ENCODE assay signal across 23 cellular contexts in genomic region chr5:61402970-61403369, GRCh38.
A peak's percentile ranks its signal among the peaks of the same experiment; 100 is the strongest.
DNase-seq lines count a peak whose midpoint lies in the region; TF ChIP-seq lines count a peak whose summit lies in the region.
"Had no signal": no experiment of that assay in that cellular context is flagged by ENCODE, and none has a peak within 500 bp of the region (broad histone marks: within the 10 kb centered on the region; RNA-seq: fewer than 3 reads in every experiment).

No MANE protein-coding gene starts in this region.

- H3K9me3 ChIP-seq in SK-N-MC (ENCODE audit: low read depth, low read length) = no peaks in the 10 kb centered on the region
- H3K9me3 ChIP-seq: SJCRH30 had no signal

- H3K9me3 Mint-ChIP-seq in progenitor cell of endocrine pancreas (ENCODE audit: low read depth) = peaks cover under 1% of the 10 kb centered on the region
- H3K9me3 Mint-ChIP-seq: CD4-positive, alpha-beta T cell had no signal

- H3K4me3 ChIP-seq in SK-N-MC = peak overlapping the region; percentile 39
- H3K4me3 ChIP-seq: GM12878, SJCRH30 had no signal

- H3K27me3 Mint-ChIP-seq in progenitor cell of endocrine pancreas = no peaks in the 10 kb centered on the region
- H3K27me3 Mint-ChIP-seq: B cell; CD4-positive, alpha-beta T cell had no signal

- peak overlapping the region; percentile 44 for H3K27ac ChIP-seq in SK-N-MC
- H3K27ac ChIP-seq: HL-60, SJCRH30 had no signal

- peak; percentile 40 for DNase-seq in GM04504 (ENCODE audit: low read depth)
- no peak for DNase-seq in SK-N-MC (ENCODE audit: low read depth, low spot score)
- peak; percentile 35 for DNase-seq in fibroblast of gingiva (ENCODE audit: low read depth)
- DNase-seq in progenitor cell of endocrine pancreas (ENCODE audit: low spot score, unreplicated experiment) = no peak
- no peak for DNase-seq in iPS-NIHi7 (ENCODE audit: extremely low spot score)
- no peak for DNase-seq in central memory CD4-positive, alpha-beta T cell
- no peak for DNase-seq in superior temporal gyrus (ENCODE audit: extremely low spot score)
- DNase-seq: Caco-2; CD4-positive, alpha-beta T cell; DMS153; GDM1; GOT3; Kasumi-1; MM.1S; NCI-H1092 treated with DMSO at 0.1 percent for 48 hours; NCI-H146; NCI-H2029 treated with DMSO at 0.1 percent for 48 hours; NCI-H2171; NCI-H526 treated with DMSO at 0.1 percent for 48 hours; SJCRH30 had no signal

- H3K9ac ChIP-seq in SK-N-MC (ENCODE audit: insufficient read length) = no peak overlapping the region

- no peak overlapping the region for H3K27ac Mint-ChIP-seq in progenitor cell of endocrine pancreas
- H3K27ac Mint-ChIP-seq: B cell; CD4-positive, alpha-beta T cell had no signal

- no peak overlapping the region for H3K4me3 Mint-ChIP-seq in progenitor cell of endocrine pancreas (ENCODE audit: low read depth)
- H3K4me3 Mint-ChIP-seq: B cell; CD4-positive, alpha-beta T cell had no signal

- no peak for TF ChIP-seq CTCF in progenitor cell of endocrine pancreas (IDR thresholded peaks at IDR 0.05; ENCODE audit: unreplicated experiment)

- peaks cover 30% of the 10 kb centered on the region for H3K4me1 Mint-ChIP-seq in progenitor cell of endocrine pancreas (ENCODE audit: low read depth)

- peaks cover 3% of the 10 kb centered on the region; the same call in 1 of the 2 replicates for H3K36me3 ChIP-seq in SK-N-MC (ENCODE audit: insufficient read depth, low read length)

- H3K36me3 Mint-ChIP-seq in progenitor cell of endocrine pancreas (ENCODE audit: insufficient read depth) = peaks cover 1% of the 10 kb centered on the region

Comparison
In these comparisons a context has a peak if more than half of its experiments do, and no peak if none do; other contexts are left out.
1. DNase-seq: peak in GM04504 (single experiment) and fibroblast of gingiva (single experiment); none in SK-N-MC (single experiment), progenitor cell of endocrine pancreas (single experiment), iPS-NIHi7 (single experiment), central memory CD4-positive, alpha-beta T cell (single experiment) and superior temporal gyrus (single experiment).